ENCODE assay signal across 30 cellular contexts in the genomic region with DNA sequence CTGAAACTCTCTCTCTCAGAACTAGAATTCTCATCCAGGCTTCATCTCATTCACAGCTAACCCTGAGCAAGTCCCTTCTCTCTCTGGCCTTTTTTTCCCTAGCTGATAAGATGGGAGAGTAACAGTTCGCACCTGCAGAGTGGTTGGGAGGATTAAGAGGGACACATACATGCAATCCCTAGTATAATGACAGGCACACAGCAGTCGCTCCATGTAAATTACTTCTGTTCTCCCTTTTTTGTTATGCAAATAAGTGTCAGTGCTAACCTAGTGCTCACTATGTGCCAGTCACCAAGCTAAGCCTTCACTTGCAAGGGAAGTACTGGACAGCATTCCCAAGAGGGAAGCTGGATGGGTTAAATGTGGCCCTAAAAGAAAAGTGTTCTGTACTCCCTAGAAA.
"Had no signal": no experiment of that assay in that cellular context is flagged by ENCODE, and none has a peak within 500 bp of the region (broad histone marks: within the 10 kb centered on the region; RNA-seq: fewer than 3 reads in every experiment).

No MANE protein-coding gene starts in this region.

- H3K4me1 ChIP-seq: ascending aorta had no signal

- H2AFZ ChIP-seq: PC-9 had no signal

- H3K9me3 Mint-ChIP-seq: activated CD4-positive, alpha-beta T cell treated with anti-CD3 and anti-CD28 coated beads, Interleukin-2, amount 10 ng/mL, durations not matched to agents 7 days and 5 days; activated naive CD4-positive, alpha-beta T cell treated with anti-CD3 and anti-CD28 coated beads, Interleukin-2, amount 50 U/mL, for 24 hours; activated T-cell treated with anti-CD3 and anti-CD28 coated beads, Interleukin-2, amount 50 U/mL, for 24 hours; activated T-helper 2 cell treated with anti-CD3 and anti-CD28 coated beads, Interferon-gamma antibody, Interleukin-2, Interleukin-4, amounts not matched to agents 10 μg/mL and 5 μg/mL and 100 μg/mL, durations not matched to agents 14 hours and 24 hours and 36 hours; central memory CD8-positive, alpha-beta T cell; T-helper 1 cell treated with Interleukin-12 subunit alpha and Interleukin-12 subunit beta and Interleukin-4 antibody, amounts not matched to agents 30 μg/mL and 1 μg/mL, for 36 hours; T-helper 2 cell treated with Interferon-gamma antibody and Interleukin-4, amounts not matched to agents 5 μg/mL and 100 μg/mL, for 36 hours had no signal

- H3K27me3 ChIP-seq: ascending aorta, cardiac muscle cell had no signal

- H3K4me3 Mint-ChIP-seq: activated CD4-positive, alpha-beta T cell treated with anti-CD3 and anti-CD28 coated beads for 36 hours; activated CD4-positive, alpha-beta T cell treated with anti-CD3 and anti-CD28 coated beads, Interleukin-2, amount 10 ng/mL, durations not matched to agents 7 days and 5 days; activated CD8-positive, alpha-beta T cell treated with anti-CD3 and anti-CD28 coated beads, Interleukin-2, amount 10 ng/mL, durations not matched to agents 7 days and 5 days; activated naive CD4-positive, alpha-beta T cell treated with anti-CD3 and anti-CD28 coated beads, Interleukin-2, amount 50 U/mL, for 24 hours; activated naive CD8-positive, alpha-beta T cell treated with anti-CD3 and anti-CD28 coated beads, Interleukin-2, amount 10 ng/mL, durations not matched to agents 7 days and 5 days; activated T-cell treated with anti-CD3 and anti-CD28 coated beads, Interleukin-2, amount 50 U/mL, for 24 hours; central memory CD8-positive, alpha-beta T cell; T-helper 1 cell treated with Interleukin-12 subunit alpha and Interleukin-12 subunit beta and Interleukin-4 antibody, amounts not matched to agents 30 μg/mL and 1 μg/mL, for 36 hours; T-helper 2 cell treated with Interferon-gamma antibody and Interleukin-4, amounts not matched to agents 5 μg/mL and 100 μg/mL, for 36 hours had no signal

- H3K4me3 ChIP-seq: ascending aorta, cardiac muscle cell, PC-9 had no signal

- ATAC-seq: activated CD4-positive, alpha-beta T cell treated with anti-CD3 and anti-CD28 coated beads for 36 hours; activated CD4-positive, CD25-positive, alpha-beta regulatory T cell treated with anti-CD3 and anti-CD28 coated beads, Interleukin-2, amount 50 U/mL, for 24 hours; activated CD8-positive, alpha-beta T cell treated with anti-CD3 and anti-CD28 coated beads, Interleukin-2, amount 10 ng/mL, durations not matched to agents 7 days and 5 days; Right ventricle myocardium inferior had no signal

- H3K27ac ChIP-seq: ascending aorta, cardiac muscle cell, PC-9 had no signal

- H3K36me3 ChIP-seq: ascending aorta, cardiac muscle cell had no signal

- H3K27me3 Mint-ChIP-seq: activated CD4-positive, alpha-beta T cell treated with anti-CD3 and anti-CD28 coated beads, Interleukin-2, amount 10 ng/mL, durations not matched to agents 7 days and 5 days; activated naive CD8-positive, alpha-beta T cell treated with anti-CD3 and anti-CD28 coated beads, Interleukin-2, amount 10 ng/mL, durations not matched to agents 7 days and 5 days; activated T-cell treated with anti-CD3 and anti-CD28 coated beads, Interleukin-2, amount 50 U/mL, for 24 hours; central memory CD8-positive, alpha-beta T cell had no signal

- H3K4me2 ChIP-seq: PC-9 had no signal

- DNase-seq: activated CD4-positive, alpha-beta T cell treated with anti-CD3 and anti-CD28 coated beads for 36 hours; activated CD4-positive, alpha-beta T cell treated with anti-CD3 and anti-CD28 coated beads, Interleukin-2, amount 10 ng/mL, durations not matched to agents 7 days and 5 days; activated CD4-positive, alpha-beta T cell treated with anti-CD3 and anti-CD28 coated beads, Interleukin-2, amount 50 U/mL, for 48 hours; activated CD8-positive, alpha-beta T cell treated with anti-CD3 and anti-CD28 coated beads, Interleukin-2, amount 10 ng/mL, durations not matched to agents 7 days and 5 days; activated gamma-delta T cell; activated naive CD4-positive, alpha-beta T cell treated with Interleukin-2 at 50 U/mL for 16 hours; activated naive CD8-positive, alpha-beta T cell treated with anti-CD3 and anti-CD28 coated beads, Interleukin-2, amount 10 ng/mL, durations not matched to agents 7 days and 5 days; activated T-cell treated with anti-CD3 and anti-CD28 coated beads, Interleukin-2, amount 50 U/mL, for 24 hours; amygdala; MM.1S; MV-4-11; NCI-H1092; NCI-H1436 treated with DMSO at 0.1 percent for 48 hours; NCI-H1694 treated with DMSO at 0.1 percent for 48 hours; NCI-H2029; NCI-H2171; NCI-H446; NCI-H510A treated with DMSO at 0.1 percent for 48 hours; PC-9; SIG-M5; SW 1271 had no signal

- H3K36me3 Mint-ChIP-seq: activated naive CD4-positive, alpha-beta T cell treated with anti-CD3 and anti-CD28 coated beads, Interleukin-2, amount 50 U/mL, for 24 hours; activated naive CD8-positive, alpha-beta T cell treated with anti-CD3 and anti-CD28 coated beads, Interleukin-2, amount 10 ng/mL, durations not matched to agents 7 days and 5 days had no signal

- H3K4me1 Mint-ChIP-seq: activated CD4-positive, alpha-beta T cell treated with anti-CD3 and anti-CD28 coated beads for 36 hours; activated CD4-positive, alpha-beta T cell treated with anti-CD3 and anti-CD28 coated beads, Interleukin-2, amount 10 ng/mL, durations not matched to agents 7 days and 5 days; activated naive CD4-positive, alpha-beta T cell treated with anti-CD3 and anti-CD28 coated beads, Interleukin-2, amount 50 U/mL, for 24 hours; activated naive CD8-positive, alpha-beta T cell treated with anti-CD3 and anti-CD28 coated beads, Interleukin-2, amount 10 ng/mL, durations not matched to agents 7 days and 5 days; central memory CD8-positive, alpha-beta T cell had no signal

- H3K27ac Mint-ChIP-seq: activated CD4-positive, alpha-beta T cell treated with anti-CD3 and anti-CD28 coated beads for 36 hours; activated CD4-positive, alpha-beta T cell treated with anti-CD3 and anti-CD28 coated beads, Interleukin-2, amount 10 ng/mL, durations not matched to agents 7 days and 5 days; activated CD8-positive, alpha-beta T cell treated with anti-CD3 and anti-CD28 coated beads, Interleukin-2, amount 10 ng/mL, durations not matched to agents 7 days and 5 days; activated naive CD4-positive, alpha-beta T cell treated with anti-CD3 and anti-CD28 coated beads, Interleukin-2, amount 50 U/mL, for 24 hours; activated naive CD8-positive, alpha-beta T cell treated with anti-CD3 and anti-CD28 coated beads, Interleukin-2, amount 10 ng/mL, durations not matched to agents 7 days and 5 days; activated T-cell treated with anti-CD3 and anti-CD28 coated beads, Interleukin-2, amount 50 U/mL, for 24 hours; activated T-helper 2 cell treated with anti-CD3 and anti-CD28 coated beads, Interferon-gamma antibody, Interleukin-2, Interleukin-4, amounts not matched to agents 10 μg/mL and 5 μg/mL and 100 μg/mL, durations not matched to agents 14 hours and 24 hours and 36 hours; T-helper 1 cell treated with Interleukin-12 subunit alpha and Interleukin-12 subunit beta and Interleukin-4 antibody, amounts not matched to agents 30 μg/mL and 1 μg/mL, for 36 hours; T-helper 2 cell treated with Interferon-gamma antibody and Interleukin-4, amounts not matched to agents 5 μg/mL and 100 μg/mL, for 36 hours had no signal
